ENCODE assay signal across 26 cellular contexts in genomic region chr18:58922995-58923394, GRCh38.
"Had no signal": no experiment of that assay in that cellular context is flagged by ENCODE, and none has a peak within 500 bp of the region (broad histone marks: within the 10 kb centered on the region; RNA-seq: fewer than 3 reads in every experiment).

No MANE protein-coding gene starts in this region.

- H3K4me3 Mint-ChIP-seq: activated CD4-positive, alpha-beta memory T cell treated with anti-CD3 and anti-CD28 coated beads for 36 hours; activated naive CD4-positive, alpha-beta T cell treated with anti-CD3 and anti-CD28 coated beads, Interleukin-2, amount 10 ng/mL, durations not matched to agents 7 days and 5 days; natural killer cell; T-helper 1 cell treated with Interleukin-12 subunit alpha and Interleukin-12 subunit beta and Interleukin-4 antibody, amounts not matched to agents 30 μg/mL and 1 μg/mL, for 36 hours had no signal

- H3K27ac ChIP-seq: body of pancreas, colonic mucosa, gastroesophageal sphincter, heart right ventricle, left lung, neutrophil, ovary, spleen, uterus had no signal

- H3K27me3 ChIP-seq: body of pancreas, colonic mucosa, gastroesophageal sphincter, heart right ventricle, left lung, neutrophil, ovary, spleen, tibial artery, uterus had no signal

- H3K36me3 Mint-ChIP-seq: activated naive CD4-positive, alpha-beta T cell treated with anti-CD3 and anti-CD28 coated beads, Interleukin-2, amount 10 ng/mL, durations not matched to agents 7 days and 5 days; natural killer cell had no signal

- H3K9me3 Mint-ChIP-seq: activated naive CD4-positive, alpha-beta T cell treated with anti-CD3 and anti-CD28 coated beads, Interleukin-2, amount 10 ng/mL, durations not matched to agents 7 days and 5 days; natural killer cell; T-helper 1 cell treated with Interleukin-12 subunit alpha and Interleukin-12 subunit beta and Interleukin-4 antibody, amounts not matched to agents 30 μg/mL and 1 μg/mL, for 36 hours had no signal

- H3K27ac Mint-ChIP-seq: activated CD4-positive, alpha-beta memory T cell treated with anti-CD3 and anti-CD28 coated beads for 36 hours; activated naive CD4-positive, alpha-beta T cell treated with anti-CD3 and anti-CD28 coated beads, Interleukin-2, amount 10 ng/mL, durations not matched to agents 7 days and 5 days; natural killer cell; T-helper 1 cell treated with Interleukin-12 subunit alpha and Interleukin-12 subunit beta and Interleukin-4 antibody, amounts not matched to agents 30 μg/mL and 1 μg/mL, for 36 hours had no signal

- ATAC-seq: body of pancreas, gastroesophageal sphincter, left lung, natural killer cell had no signal

- H3K4me1 Mint-ChIP-seq: activated naive CD4-positive, alpha-beta T cell treated with anti-CD3 and anti-CD28 coated beads, Interleukin-2, amount 10 ng/mL, durations not matched to agents 7 days and 5 days; natural killer cell had no signal

- H3K4me1 ChIP-seq: body of pancreas, colonic mucosa had no signal

- DNase-seq: activated CD4-positive, alpha-beta memory T cell treated with anti-CD3 and anti-CD28 coated beads for 36 hours; activated CD4-positive, alpha-beta T cell treated with anti-CD3 and anti-CD28 coated beads for 48 hours; activated CD4-positive, CD25-positive, alpha-beta regulatory T cell; activated effector memory CD4-positive, alpha-beta T cell treated with anti-CD3 and anti-CD28 coated beads, Interleukin-2, amount 50 U/mL, for 16 hours; activated naive CD4-positive, alpha-beta T cell treated with anti-CD3 and anti-CD28 coated beads, Interleukin-2, amount 10 ng/mL, durations not matched to agents 7 days and 5 days; activated T-cell treated with anti-CD3 and anti-CD28 coated beads for 4 hours; amygdala; body of pancreas; central memory CD4-positive, alpha-beta T cell; colonic mucosa; heart right ventricle; kidney; left lung; midbrain; natural killer cell; ovary; spleen; stimulated activated CD4-positive, alpha-beta T cell treated with anti-CD3 and anti-CD28 coated beads, Interleukin-4, amount 100 ng/mL, for 1 hour; stimulated activated naive CD4-positive, alpha-beta T cell; T1000; tibial artery; uterus had no signal

- H3K9me3 ChIP-seq: body of pancreas, colonic mucosa, neutrophil, ovary, prostate gland, uterus had no signal
